In the genomic region with DNA sequence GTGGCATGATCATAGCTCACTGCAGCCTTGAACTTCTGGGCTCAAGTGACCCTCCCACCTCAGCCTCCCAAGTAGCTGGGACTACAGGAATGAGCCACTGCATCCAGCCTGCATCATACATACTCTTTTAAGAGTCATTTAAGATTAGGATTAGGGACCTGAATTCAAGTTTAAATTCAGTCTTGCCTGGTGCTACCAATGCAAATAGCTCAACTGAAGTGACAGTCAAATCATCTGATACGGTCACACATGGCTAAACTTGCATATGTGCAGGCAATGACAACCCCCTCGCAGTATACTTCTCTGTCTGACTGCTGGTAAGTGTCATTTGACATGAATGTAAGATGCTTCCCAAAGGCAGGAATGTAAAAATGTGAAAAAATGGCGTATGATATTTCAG, we compare ENCODE assay signal across 10 cellular contexts. TPM values are rescaled to one million over a fixed set of nuclear protein-coding genes. Genes with fewer than 3 reads are reported as not detected.
DNase-seq lines count a peak whose midpoint lies in the region; ATAC-seq and TF ChIP-seq lines count a peak whose summit lies in the region.
"Had no signal": no experiment of that assay in that cellular context is flagged by ENCODE, and none has a peak within 500 bp of the region (broad histone marks: within the 10 kb centered on the region; RNA-seq: fewer than 3 reads in every experiment).

No MANE protein-coding gene starts in this region.

- no peak overlapping the region for H3K27ac Mint-ChIP-seq in activated CD8-positive, alpha-beta T cell treated with anti-CD3 and anti-CD28 coated beads, Interleukin-2, amount 10 ng/mL, durations not matched to agents 7 days and 5 days
- H3K27ac Mint-ChIP-seq in activated CD8-positive, alpha-beta T cell treated with anti-CD3 and anti-CD28 coated beads for 36 hours, result no peak overlapping the region
- H3K27ac Mint-ChIP-seq in stimulated activated naive CD8-positive, alpha-beta T cell treated with anti-CD3 and anti-CD28 coated beads, Interleukin-15, Interleukin-2, amounts not matched to agents 100 ng/mL and 50 ng/mL, for 24 hours, result peak overlapping the region; percentile 81
- H3K27ac Mint-ChIP-seq in activated naive CD4-positive, alpha-beta T cell treated with anti-CD3 and anti-CD28 coated beads, Interleukin-2, amount 50 U/mL, for 72 hours, result peak overlapping the region in 1 of 2 donors; percentile 38

- TF ChIP-seq CTCF in activated CD8-positive, alpha-beta T cell treated with anti-CD3 and anti-CD28 coated beads for 36 hours (IDR thresholded peaks at IDR 0.05), result no peak
- TF ChIP-seq CTCF in Loucy (conservative IDR thresholded peaks at IDR 0.05; ENCODE audit: low read length) (no peak), PC-3 (conservative IDR thresholded peaks at IDR 0.05; ENCODE audit: low read depth, low read length) (no peak)

- H2AFZ ChIP-seq in Loucy (ENCODE audit: low read length) (no peak overlapping the region), PC-3 (ENCODE audit: low read length) (no peak overlapping the region)

- DNase-seq in activated CD8-positive, alpha-beta T cell treated with anti-CD3 and anti-CD28 coated beads, Interleukin-2, amount 10 ng/mL, durations not matched to agents 7 days and 5 days, result no peak
- DNase-seq in activated CD8-positive, alpha-beta T cell treated with anti-CD3 and anti-CD28 coated beads for 36 hours, result no peak
- DNase-seq in activated naive CD4-positive, alpha-beta T cell treated with anti-CD3 and anti-CD28 coated beads, Interleukin-2, amount 50 U/mL, for 72 hours (ENCODE audit: low spot score in 2 of 2), result no peak
- DNase-seq in PC-3 (no peak), cerebellar cortex (ENCODE audit: low spot score) (no peak)
- DNase-seq: NCI-H2029 treated with DMSO at 0.1 percent for 48 hours had no signal

- H3K4me1 ChIP-seq in Loucy (ENCODE audit: insufficient read depth, low read length, poor library complexity, severe bottlenecking) (peaks cover 20% of the 10 kb centered on the region), PC-3 (ENCODE audit: insufficient read depth, low read length) (no peaks in the 10 kb centered on the region)
- H3K4me1 ChIP-seq: A549 had no signal

- H3F3A ChIP-seq in Loucy (ENCODE audit: low read depth) (no peaks in the 10 kb centered on the region), PC-3 (ENCODE audit: low read length, unreplicated experiment) (no peaks in the 10 kb centered on the region)

- H3K27me3 ChIP-seq in Loucy (ENCODE audit: insufficient read depth, low read length, poor library complexity, severe bottlenecking) (no peaks in the 10 kb centered on the region), PC-3 (ENCODE audit: low read length) (no peaks in the 10 kb centered on the region)

- no peak overlapping the region for H3K27ac ChIP-seq in PC-3 (ENCODE audit: low read length)
- H3K27ac ChIP-seq: A549 had no signal

- POLR2A ChIA-PET in activated CD8-positive, alpha-beta T cell treated with anti-CD3 and anti-CD28 coated beads, Interleukin-2, amount 10 ng/mL, durations not matched to agents 7 days and 5 days (lab: Charles Lee), result no interaction called here
- POLR2A ChIA-PET in activated CD8-positive, alpha-beta T cell treated with anti-CD3 and anti-CD28 coated beads for 36 hours (lab: Charles Lee), result no interaction called here
- POLR2A ChIA-PET in PC-3 (lab: Charles Lee; ENCODE audit: unreplicated experiment), result no interaction called here

- no peak for ATAC-seq in activated CD8-positive, alpha-beta T cell treated with anti-CD3 and anti-CD28 coated beads, Interleukin-2, amount 10 ng/mL, durations not matched to agents 7 days and 5 days
- ATAC-seq in activated CD8-positive, alpha-beta T cell treated with anti-CD3 and anti-CD28 coated beads for 36 hours, result no peak
- peak; percentile 44 for ATAC-seq in HG02840 (IDR thresholded peaks at IDR 0.05; ENCODE audit: low FRiP score, unreplicated experiment)
- ATAC-seq in activated naive CD4-positive, alpha-beta T cell treated with anti-CD3 and anti-CD28 coated beads, Interleukin-2, amount 50 U/mL, for 72 hours, result no peak
- no peak for ATAC-seq in PC-3
- ATAC-seq: A549 had no signal

- no peaks in the 10 kb centered on the region for H3K79me2 ChIP-seq in Loucy (ENCODE audit: insufficient read depth, low read length)
- H3K79me2 ChIP-seq in PC-3 (ENCODE audit: low read length), result no peaks in the 10 kb centered on the region

- intact Hi-C loops in activated CD8-positive, alpha-beta T cell treated with anti-CD3 and anti-CD28 coated beads for 36 hours (cut with micrococcal nuclease), result no loop called here
- intact Hi-C loops in PC-3 (cut with micrococcal nuclease), result no loop called here

- H3K9me2 ChIP-seq in Loucy (replicated peaks; ENCODE audit: low read depth, low read length) (no peaks in the 10 kb centered on the region), PC-3 (replicated peaks; ENCODE audit: low read length) (no peaks in the 10 kb centered on the region)

- H4K20me1 ChIP-seq in Loucy (ENCODE audit: insufficient read depth, low read length, poor library complexity, severe bottlenecking) (no peaks in the 10 kb centered on the region), PC-3 (ENCODE audit: low read length) (no peaks in the 10 kb centered on the region)

- H3K4me2 ChIP-seq in Loucy (ENCODE audit: low read depth, low read length, poor library complexity, severe bottlenecking) (peak overlapping the region; percentile 54), PC-3 (ENCODE audit: low read length) (no peak overlapping the region)
- H3K4me2 ChIP-seq: A549 had no signal

- H3K27me3 Mint-ChIP-seq in activated CD8-positive, alpha-beta T cell treated with anti-CD3 and anti-CD28 coated beads, Interleukin-2, amount 10 ng/mL, durations not matched to agents 7 days and 5 days (ENCODE audit: low read depth), result peaks cover 4% of the 10 kb centered on the region
- peaks cover 4% of the 10 kb centered on the region for H3K27me3 Mint-ChIP-seq in activated CD8-positive, alpha-beta T cell treated with anti-CD3 and anti-CD28 coated beads for 36 hours
- H3K27me3 Mint-ChIP-seq in stimulated activated naive CD8-positive, alpha-beta T cell treated with anti-CD3 and anti-CD28 coated beads, Interleukin-15, Interleukin-2, amounts not matched to agents 100 ng/mL and 50 ng/mL, for 24 hours, result peaks cover 13% of the 10 kb centered on the region

- H3K4me1 Mint-ChIP-seq in activated CD8-positive, alpha-beta T cell treated with anti-CD3 and anti-CD28 coated beads, Interleukin-2, amount 10 ng/mL, durations not matched to agents 7 days and 5 days (ENCODE audit: low read depth), result peaks cover 30% of the 10 kb centered on the region
- peaks cover 16% of the 10 kb centered on the region for H3K4me1 Mint-ChIP-seq in activated CD8-positive, alpha-beta T cell treated with anti-CD3 and anti-CD28 coated beads for 36 hours (ENCODE audit: low read depth)
- peaks cover 46% of the 10 kb centered on the region for H3K4me1 Mint-ChIP-seq in stimulated activated naive CD8-positive, alpha-beta T cell treated with anti-CD3 and anti-CD28 coated beads, Interleukin-15, Interleukin-2, amounts not matched to agents 100 ng/mL and 50 ng/mL, for 24 hours (ENCODE audit: low read depth)

- H3K4me3 Mint-ChIP-seq in activated CD8-positive, alpha-beta T cell treated with anti-CD3 and anti-CD28 coated beads, Interleukin-2, amount 10 ng/mL, durations not matched to agents 7 days and 5 days, result peak overlapping the region; percentile 52
- H3K4me3 Mint-ChIP-seq in activated CD8-positive, alpha-beta T cell treated with anti-CD3 and anti-CD28 coated beads for 36 hours, result no peak overlapping the region
- H3K4me3 Mint-ChIP-seq in stimulated activated naive CD8-positive, alpha-beta T cell treated with anti-CD3 and anti-CD28 coated beads, Interleukin-15, Interleukin-2, amounts not matched to agents 100 ng/mL and 50 ng/mL, for 24 hours, result peak overlapping the region; percentile 35

- no peaks in the 10 kb centered on the region for H3K9me3 Mint-ChIP-seq in activated CD8-positive, alpha-beta T cell treated with anti-CD3 and anti-CD28 coated beads, Interleukin-2, amount 10 ng/mL, durations not matched to agents 7 days and 5 days (ENCODE audit: insufficient read depth)
- no peaks in the 10 kb centered on the region for H3K9me3 Mint-ChIP-seq in activated CD8-positive, alpha-beta T cell treated with anti-CD3 and anti-CD28 coated beads for 36 hours
- no peaks in the 10 kb centered on the region for H3K9me3 Mint-ChIP-seq in stimulated activated naive CD8-positive, alpha-beta T cell treated with anti-CD3 and anti-CD28 coated beads, Interleukin-15, Interleukin-2, amounts not matched to agents 100 ng/mL and 50 ng/mL, for 24 hours
- H3K9me3 Mint-ChIP-seq in activated naive CD4-positive, alpha-beta T cell treated with anti-CD3 and anti-CD28 coated beads, Interleukin-2, amount 50 U/mL, for 72 hours, result no peaks in the 10 kb centered on the region

- BruUV-seq in PC-3 (replicated peaks; lab: Mats Ljungman, UMichigan), result no TSS peak

- no peaks in the 10 kb centered on the region for H3K36me3 Mint-ChIP-seq in activated CD8-positive, alpha-beta T cell treated with anti-CD3 and anti-CD28 coated beads, Interleukin-2, amount 10 ng/mL, durations not matched to agents 7 days and 5 days (ENCODE audit: low read depth)
- H3K36me3 Mint-ChIP-seq in activated CD8-positive, alpha-beta T cell treated with anti-CD3 and anti-CD28 coated beads for 36 hours (ENCODE audit: low read depth), result no peaks in the 10 kb centered on the region
- H3K36me3 Mint-ChIP-seq in stimulated activated naive CD8-positive, alpha-beta T cell treated with anti-CD3 and anti-CD28 coated beads, Interleukin-15, Interleukin-2, amounts not matched to agents 100 ng/mL and 50 ng/mL, for 24 hours (ENCODE audit: low read depth), result no peaks in the 10 kb centered on the region
- no peaks in the 10 kb centered on the region for H3K36me3 Mint-ChIP-seq in activated naive CD4-positive, alpha-beta T cell treated with anti-CD3 and anti-CD28 coated beads, Interleukin-2, amount 50 U/mL, for 72 hours

- CTCF ChIA-PET in activated CD8-positive, alpha-beta T cell treated with anti-CD3 and anti-CD28 coated beads, Interleukin-2, amount 10 ng/mL, durations not matched to agents 7 days and 5 days (lab: Charles Lee), result interaction anchor here (1.0 kb wide), 1 partner anchor 11 kb away, joined by 3 read pairs; no protein-coding TSS in a partner anchor
- CTCF ChIA-PET in activated CD8-positive, alpha-beta T cell treated with anti-CD3 and anti-CD28 coated beads for 36 hours (lab: Charles Lee), result interaction anchor here (1.2 kb wide), 1 partner anchor 221 kb away, joined by 3 read pairs; no protein-coding TSS in a partner anchor
- CTCF ChIA-PET in PC-3 (lab: Charles Lee), result no interaction called here

- no peaks in the 10 kb centered on the region for H3K36me3 ChIP-seq in Loucy (ENCODE audit: insufficient read depth, low read length)
- no peaks in the 10 kb centered on the region for H3K36me3 ChIP-seq in PC-3 (ENCODE audit: low read depth, low read length)

- H3K4me3 ChIP-seq in Loucy (ENCODE audit: low read length, poor library complexity, severe bottlenecking) (peak overlapping the region; percentile 37), PC-3 (ENCODE audit: low read length) (no peak overlapping the region)
- H3K4me3 ChIP-seq: A549 had no signal

- H3K9ac ChIP-seq in Loucy (ENCODE audit: low read depth, low read length, poor library complexity, severe bottlenecking) (no peak overlapping the region), PC-3 (ENCODE audit: low read length) (no peak overlapping the region)

- H3K9me3 ChIP-seq in Loucy (ENCODE audit: insufficient read depth, low read depth, low read length), result no peaks in the 10 kb centered on the region
- no peaks in the 10 kb centered on the region for H3K9me3 ChIP-seq in PC-3 (ENCODE audit: low read length)
- H3K9me3 ChIP-seq: A549 had no signal

RNA-seq across cellular contexts. Expression of gene TMEM131, which starts 31.8 kb away (rescaled TPM):
- total RNA-seq in activated CD8-positive, alpha-beta T cell treated with anti-CD3 and anti-CD28 coated beads, Interleukin-2, amount 10 ng/mL, durations not matched to agents 7 days and 5 days, result 10 to 100 TPM; 35.9 to 40.7 TPM
- 10 to 100 TPM; 24.2 to 27.4 TPM for total RNA-seq in activated CD8-positive, alpha-beta T cell treated with anti-CD3 and anti-CD28 coated beads for 36 hours
- 10 to 100 TPM; 29.0 to 31.7 TPM for total RNA-seq in activated naive CD4-positive, alpha-beta T cell treated with anti-CD3 and anti-CD28 coated beads, Interleukin-2, amount 50 U/mL, for 72 hours
- total RNA-seq in PC-3 (2014; rRNA removed), result 21.1 and 27.2 TPM in 2 replicates

RNA-seq across cellular contexts. Expression of gene VWA3B, which starts 59.4 kb away (rescaled TPM):
- total RNA-seq in activated CD8-positive, alpha-beta T cell treated with anti-CD3 and anti-CD28 coated beads, Interleukin-2, amount 10 ng/mL, durations not matched to agents 7 days and 5 days, result not detected
- total RNA-seq in activated CD8-positive, alpha-beta T cell treated with anti-CD3 and anti-CD28 coated beads for 36 hours, result not detected
- not detected for total RNA-seq in activated naive CD4-positive, alpha-beta T cell treated with anti-CD3 and anti-CD28 coated beads, Interleukin-2, amount 50 U/mL, for 72 hours
- total RNA-seq in PC-3 (2014; rRNA removed), result not detected in 2 replicates
